ENCODE assay signal across 1 cellular context in the genomic region with DNA sequence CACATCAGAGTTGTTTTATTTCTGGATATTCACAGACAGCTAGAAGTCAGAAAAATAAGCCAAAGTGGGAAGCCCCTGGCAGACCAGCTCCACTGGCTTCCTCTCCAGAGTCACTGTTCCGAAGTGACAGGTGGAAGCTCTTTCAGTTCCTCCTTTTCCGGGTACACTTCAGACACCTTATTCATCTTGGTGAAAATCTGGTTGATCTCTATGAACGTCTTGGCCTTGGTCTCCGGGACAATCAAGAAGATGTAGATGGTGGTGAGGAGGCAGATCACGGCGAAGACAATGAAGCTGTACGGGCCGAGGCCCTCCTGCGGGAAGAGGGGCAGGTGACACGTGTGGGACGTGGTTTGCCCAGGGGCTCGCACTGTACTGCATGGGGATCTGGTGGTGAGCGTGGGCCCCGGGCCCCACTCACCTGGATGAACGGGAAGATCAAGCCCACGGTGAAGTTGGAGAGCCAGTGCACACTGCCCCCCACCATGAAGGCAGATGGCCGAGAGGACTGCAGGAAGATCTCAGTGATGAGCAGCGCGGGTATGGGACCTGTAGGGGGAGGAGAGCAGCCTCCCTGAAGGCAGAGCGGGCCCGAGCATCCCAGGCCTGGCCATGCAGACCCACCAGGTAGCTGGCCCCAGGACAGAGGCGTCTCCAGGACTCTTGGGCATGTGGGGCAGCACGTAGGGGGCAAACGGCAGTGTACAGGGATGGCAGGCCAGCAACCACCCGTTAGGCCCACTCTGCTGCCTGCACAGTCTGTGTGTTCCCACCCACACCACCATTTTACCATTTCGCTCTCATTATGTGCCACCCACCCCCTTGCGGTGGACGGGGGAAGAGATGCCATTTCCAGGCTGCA.
TF ChIP-seq lines count a peak whose summit lies in the region.

No MANE protein-coding gene starts in this region.

TF ChIP-seq in H1, 55 proteins besides CTCF, POLR2A, EP300 and RAD21:
- TF ChIP-seq POU5F1 (IDR thresholded peaks at IDR 0.05; ENCODE audit: low read depth, low read length) (no peak), EGR1 (IDR thresholded peaks at IDR 0.05; ENCODE audit: borderline replicate concordance, low read depth, low read length) (no peak), YY1 (IDR thresholded peaks at IDR 0.05; ENCODE audit: low read depth, low read length) (no peak), CTBP2 (IDR thresholded peaks at IDR 0.05; ENCODE audit: borderline replicate concordance, insufficient read depth, insufficient read length, low read length) (no peak), RNF2 (IDR thresholded peaks at IDR 0.05; ENCODE audit: borderline replicate concordance, low read depth, low read length, missing control alignments, poor library complexity, severe bottlenecking) (no peak)
- TF ChIP-seq, protein P1, sequence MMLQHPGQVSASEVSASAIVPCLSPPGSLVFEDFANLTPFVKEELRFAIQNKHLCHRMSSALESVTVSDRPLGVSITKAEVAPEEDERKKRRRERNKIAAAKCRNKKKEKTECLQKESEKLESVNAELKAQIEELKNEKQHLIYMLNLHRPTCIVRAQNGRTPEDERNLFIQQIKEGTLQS (IDR thresholded peaks at IDR 0.05; ENCODE audit: insufficient read depth, low read depth, low read length), result no peak
- TF ChIP-seq, protein P2, sequence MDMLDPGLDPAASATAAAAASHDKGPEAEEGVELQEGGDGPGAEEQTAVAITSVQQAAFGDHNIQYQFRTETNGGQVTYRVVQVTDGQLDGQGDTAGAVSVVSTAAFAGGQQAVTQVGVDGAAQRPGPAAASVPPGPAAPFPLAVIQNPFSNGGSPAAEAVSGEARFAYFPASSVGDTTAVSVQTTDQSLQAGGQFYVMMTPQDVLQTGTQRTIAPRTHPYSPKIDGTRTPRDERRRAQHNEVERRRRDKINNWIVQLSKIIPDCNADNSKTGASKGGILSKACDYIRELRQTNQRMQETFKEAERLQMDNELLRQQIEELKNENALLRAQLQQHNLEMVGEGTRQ (IDR thresholded peaks at IDR 0.05; ENCODE audit: low read length), result no peak
